In the genomic region with DNA sequence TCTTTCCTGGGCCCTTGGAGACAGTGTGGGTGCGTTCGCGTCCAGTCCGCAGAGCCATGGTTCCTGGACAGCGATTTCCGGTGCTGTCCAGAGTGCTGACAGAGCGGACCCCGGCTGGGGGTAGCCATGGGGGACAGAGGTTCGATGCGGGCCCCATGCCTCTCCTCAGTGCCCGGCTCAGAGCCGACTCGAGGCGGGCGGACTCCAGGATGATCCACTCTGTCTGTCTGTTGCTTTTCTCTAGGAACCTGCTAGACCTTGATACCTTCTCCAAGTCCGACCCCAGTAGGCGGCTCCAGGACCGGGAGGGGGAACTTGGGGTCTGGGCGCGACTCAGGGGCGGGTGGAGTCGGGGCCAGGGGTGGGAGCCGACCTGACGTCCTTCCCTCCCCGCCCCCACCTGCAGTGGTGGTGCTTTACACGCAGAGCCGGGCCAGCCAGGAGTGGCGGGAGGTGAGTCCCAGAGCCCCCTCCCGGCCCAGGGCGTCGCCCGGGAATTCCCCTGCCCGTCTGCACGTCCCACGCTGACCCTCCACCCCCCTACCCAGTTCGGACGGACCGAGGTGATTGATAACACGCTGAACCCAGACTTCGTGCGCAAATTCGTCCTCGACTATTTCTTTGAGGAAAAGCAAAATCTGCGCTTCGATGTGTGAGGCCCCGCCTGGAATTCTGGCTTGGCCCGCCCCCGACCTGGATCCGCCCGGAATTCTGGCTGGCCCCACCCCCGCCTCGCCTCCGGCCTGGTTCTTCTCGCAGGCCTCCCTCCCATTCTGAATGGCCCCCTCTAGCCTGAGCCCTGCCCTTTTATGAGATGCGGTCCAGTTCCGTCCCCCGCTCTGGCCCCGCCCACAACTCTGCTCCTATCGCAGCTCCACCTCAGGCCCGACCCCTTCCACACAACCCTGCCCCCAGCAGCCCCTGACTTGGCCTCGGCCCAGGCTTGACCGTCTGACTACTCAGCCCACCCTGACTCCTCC, we compare ENCODE assay signal across 9 cellular contexts. TPM values are rescaled to one million over a fixed set of nuclear protein-coding genes. Genes with fewer than 3 reads are reported as not detected.
A peak's percentile ranks its signal among the peaks of the same experiment; 100 is the strongest.
DNase-seq lines count a peak whose midpoint lies in the region; ATAC-seq and TF ChIP-seq lines count a peak whose summit lies in the region.
"Had no signal": no experiment of that assay in that cellular context is flagged by ENCODE, and none has a peak within 500 bp of the region (broad histone marks: within the 10 kb centered on the region; RNA-seq: fewer than 3 reads in every experiment).

No MANE protein-coding gene starts in this region.

- no peak overlapping the region for H3K4me3 ChIP-seq in CD4-positive, alpha-beta memory T cell (ENCODE audit: low read length in 2 of 2)
- peak overlapping the region; percentile 69 for H3K4me3 ChIP-seq in HUES48 (ENCODE audit: low read depth, low read length)
- H3K4me3 ChIP-seq in gastrocnemius medialis: peak overlapping the region; percentile 10 to 47 (median 26)

- H3K4me1 Mint-ChIP-seq in CD4-positive, alpha-beta memory T cell: peaks cover 5 to 25% (median 9%) of the 10 kb centered on the region in 4 donors

- TF ChIP-seq POLR2A in gastrocnemius medialis (IDR thresholded peaks at IDR 0.05): no peak

- H3K9me3 Mint-ChIP-seq in CD4-positive, alpha-beta memory T cell: no peaks in the 10 kb centered on the region

- H3K4me3 Mint-ChIP-seq in CD4-positive, alpha-beta memory T cell: peak overlapping the region; percentile 17 to 73 (median 56)

- H3K27me3 Mint-ChIP-seq in CD4-positive, alpha-beta memory T cell: peaks cover 10 to 17% of the 10 kb centered on the region in 2 donors

- intact Hi-C loops in CD4-positive, alpha-beta memory T cell (cut with micrococcal nuclease): no loop called here
- intact Hi-C loops in gastrocnemius medialis (cut with DNase I; ENCODE audit: low total_unique reads): no loop called here

- H3K27ac Mint-ChIP-seq in CD4-positive, alpha-beta memory T cell: peak overlapping the region in 1 of 7 donors; percentile 18

- CTCF ChIA-PET in CD4-positive, alpha-beta memory T cell (lab: Charles Lee; ENCODE audit: partially characterized antibody): no interaction called here

- DNase-seq in CD4-positive, alpha-beta memory T cell: peak in 1 of 5 donors; percentile 8
- peak; percentile 20 for DNase-seq in amniotic epithelial cell (ENCODE audit: low read depth)
- DNase-seq in iPS DF 19.7 (ENCODE audit: low read depth, low spot score): peak; percentile 84
- no peak for DNase-seq in gastrocnemius medialis
- DNase-seq in SHP77 treated with DMSO at 0.1 percent for 48 hours (lab: John Stamatoyannopoulos, UW): no peak
- no peak for DNase-seq in OCI-M2 (lab: John Stamatoyannopoulos, UW; ENCODE audit: unreplicated experiment)

- H3K9ac ChIP-seq in HUES48 (ENCODE audit: low read depth, low read length): no peak overlapping the region

- peaks cover 10% of the 10 kb centered on the region for H3K4me1 ChIP-seq in CD4-positive, alpha-beta memory T cell (ENCODE audit: insufficient read depth, low read length)
- H3K4me1 ChIP-seq in HUES48 (ENCODE audit: control insufficient read depth, insufficient read depth, low read length): no peaks in the 10 kb centered on the region
- peaks cover 8 to 11% of the 10 kb centered on the region in 2 donors for H3K4me1 ChIP-seq in gastrocnemius medialis

- TF ChIP-seq CTCF in gastrocnemius medialis (IDR thresholded peaks at IDR 0.05 in 4 of 5, conservative IDR thresholded peaks at IDR 0.05 in 1 of 5): no peak

- H3K36me3 Mint-ChIP-seq in CD4-positive, alpha-beta memory T cell: peaks cover 28 to 32% of the 10 kb centered on the region in 2 donors

- in situ Hi-C loops in gastrocnemius medialis (cut with MboI; ENCODE audit: low sequenced_read_pairs in 4 of 4): no loop called here

- no peaks in the 10 kb centered on the region for H3K36me3 ChIP-seq in CD4-positive, alpha-beta memory T cell (ENCODE audit: insufficient read depth, low read length)
- H3K36me3 ChIP-seq in HUES48 (ENCODE audit: control insufficient read depth, insufficient read depth, low read length) (peaks cover 11% of the 10 kb centered on the region), gastrocnemius medialis (peaks cover 0 to 20% of the 10 kb centered on the region in 2 donors)

- no peaks in the 10 kb centered on the region for H3K9me3 ChIP-seq in CD4-positive, alpha-beta memory T cell (ENCODE audit: control insufficient read depth in 1 of 2, low read length in 2 of 2)
- H3K9me3 ChIP-seq in HUES48 (ENCODE audit: control insufficient read depth, insufficient read depth, low read length) (no peaks in the 10 kb centered on the region), gastrocnemius medialis (no peaks in the 10 kb centered on the region)

- no peak overlapping the region for H3K27ac ChIP-seq in CD4-positive, alpha-beta memory T cell (ENCODE audit: low read depth, low read length)
- H3K27ac ChIP-seq in HUES48 (ENCODE audit: low read depth, low read length): no peak overlapping the region
- H3K27ac ChIP-seq in gastrocnemius medialis: no peak overlapping the region
- H3K27ac ChIP-seq: HL-60 had no signal

- POLR2A ChIA-PET in CD4-positive, alpha-beta memory T cell (lab: Charles Lee; ENCODE audit: partially characterized antibody): interaction anchor here (1.0 to 1.2 kb wide), 3 partner anchors 11 to 27 kb away, joined by 3 read pairs; a partner anchor contains a TSS

- no peaks in the 10 kb centered on the region for H3K27me3 ChIP-seq in CD4-positive, alpha-beta memory T cell (ENCODE audit: insufficient read depth, low read length)
- H3K27me3 ChIP-seq in HUES48 (ENCODE audit: control insufficient read depth, insufficient read depth, low read length): peaks cover 23% of the 10 kb centered on the region
- peaks cover 8 to 15% (median 14%) of the 10 kb centered on the region in 3 donors for H3K27me3 ChIP-seq in gastrocnemius medialis

- ATAC-seq in gastrocnemius medialis (peak in 1 of 2 donors; percentile 22), HG02763 (IDR thresholded peaks at IDR 0.05; ENCODE audit: unreplicated experiment) (no peak)

RNA-seq across cellular contexts. Expression of a gene that starts 1.0 kb away (rescaled TPM):
- under 1 TPM; 0.58 to 0.64 TPM for total RNA-seq in CD4-positive, alpha-beta memory T cell
- not detected for polyA plus RNA-seq in CD4-positive, alpha-beta memory T cell
- not detected for total RNA-seq in gastrocnemius medialis

RNA-seq across cellular contexts. Expression of a gene that starts 26.9 kb away (rescaled TPM):
- total RNA-seq in CD4-positive, alpha-beta memory T cell: 10 to 100 TPM; 40.4 to 40.5 TPM
- 10 to 100 TPM in 1 of 2 donors, 1 to 10 TPM in 1; 3.0 to 23.3 TPM for polyA plus RNA-seq in CD4-positive, alpha-beta memory T cell
- 10 to 100 TPM; 12.0 to 19.5 (median 14.7) TPM for total RNA-seq in gastrocnemius medialis

RNA-seq across cellular contexts. Expression of a gene that starts 45.1 kb away (rescaled TPM):
- 10 to 100 TPM; 40.4 to 46.9 TPM for total RNA-seq in CD4-positive, alpha-beta memory T cell
- polyA plus RNA-seq in CD4-positive, alpha-beta memory T cell: 10 to 100 TPM; 29.2 to 31.5 TPM
- 10 to 100 TPM in 1 of 4 donors, 1 to 10 TPM in 3; 4.1 to 13.3 (median 7.4) TPM for total RNA-seq in gastrocnemius medialis

RNA-seq across cellular contexts. Expression of a gene that starts 55.3 kb away (rescaled TPM):
- 10 to 100 TPM; 75.9 to 78.1 TPM for total RNA-seq in CD4-positive, alpha-beta memory T cell
- polyA plus RNA-seq in CD4-positive, alpha-beta memory T cell: 10 to 100 TPM; 51.5 to 88.1 TPM
- total RNA-seq in gastrocnemius medialis: 10 to 100 TPM; 53.7 to 87.0 (median 68.3) TPM

Comparison
In these comparisons a context has a peak if more than half of its experiments do, and no peak if none do; other contexts are left out.
1. DNase-seq: peak in amniotic epithelial cell (single experiment) and iPS DF 19.7 (single experiment); none in gastrocnemius medialis (0 of 2), SHP77 treated with DMSO at 0.1 percent for 48 hours (single experiment) and OCI-M2 (single experiment).
2. H3K4me3 ChIP-seq: peak in HUES48 (single experiment) and gastrocnemius medialis (4 of 4); none in CD4-positive, alpha-beta memory T cell (0 of 2).